1 cellular context compared by ENCODE assay signal in the genomic region with DNA sequence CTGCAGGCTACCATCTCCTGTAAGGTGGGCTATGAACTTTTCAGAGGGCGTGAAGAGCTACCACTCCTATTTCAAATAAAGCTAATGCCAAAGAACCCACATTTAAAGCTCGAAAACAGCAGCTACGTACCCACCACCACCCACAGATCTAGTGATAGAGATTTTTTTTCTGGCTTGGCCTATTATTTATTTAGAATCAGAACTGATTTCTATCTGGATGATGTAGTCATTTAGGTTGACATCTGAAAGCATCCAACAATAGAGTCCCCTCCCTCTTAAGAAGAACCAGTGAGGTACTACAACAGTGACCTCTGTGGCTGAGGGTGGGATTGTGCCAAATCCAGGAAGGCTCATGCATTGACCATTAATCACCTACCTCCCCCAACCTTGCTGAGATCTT.
TF ChIP-seq lines count a peak whose summit lies in the region.

No MANE protein-coding gene starts in this region.

TF ChIP-seq in GM23338, 12 proteins besides CTCF, POLR2A, EP300 and RAD21 (continued from another document):
- TF ChIP-seq, protein P1, sequence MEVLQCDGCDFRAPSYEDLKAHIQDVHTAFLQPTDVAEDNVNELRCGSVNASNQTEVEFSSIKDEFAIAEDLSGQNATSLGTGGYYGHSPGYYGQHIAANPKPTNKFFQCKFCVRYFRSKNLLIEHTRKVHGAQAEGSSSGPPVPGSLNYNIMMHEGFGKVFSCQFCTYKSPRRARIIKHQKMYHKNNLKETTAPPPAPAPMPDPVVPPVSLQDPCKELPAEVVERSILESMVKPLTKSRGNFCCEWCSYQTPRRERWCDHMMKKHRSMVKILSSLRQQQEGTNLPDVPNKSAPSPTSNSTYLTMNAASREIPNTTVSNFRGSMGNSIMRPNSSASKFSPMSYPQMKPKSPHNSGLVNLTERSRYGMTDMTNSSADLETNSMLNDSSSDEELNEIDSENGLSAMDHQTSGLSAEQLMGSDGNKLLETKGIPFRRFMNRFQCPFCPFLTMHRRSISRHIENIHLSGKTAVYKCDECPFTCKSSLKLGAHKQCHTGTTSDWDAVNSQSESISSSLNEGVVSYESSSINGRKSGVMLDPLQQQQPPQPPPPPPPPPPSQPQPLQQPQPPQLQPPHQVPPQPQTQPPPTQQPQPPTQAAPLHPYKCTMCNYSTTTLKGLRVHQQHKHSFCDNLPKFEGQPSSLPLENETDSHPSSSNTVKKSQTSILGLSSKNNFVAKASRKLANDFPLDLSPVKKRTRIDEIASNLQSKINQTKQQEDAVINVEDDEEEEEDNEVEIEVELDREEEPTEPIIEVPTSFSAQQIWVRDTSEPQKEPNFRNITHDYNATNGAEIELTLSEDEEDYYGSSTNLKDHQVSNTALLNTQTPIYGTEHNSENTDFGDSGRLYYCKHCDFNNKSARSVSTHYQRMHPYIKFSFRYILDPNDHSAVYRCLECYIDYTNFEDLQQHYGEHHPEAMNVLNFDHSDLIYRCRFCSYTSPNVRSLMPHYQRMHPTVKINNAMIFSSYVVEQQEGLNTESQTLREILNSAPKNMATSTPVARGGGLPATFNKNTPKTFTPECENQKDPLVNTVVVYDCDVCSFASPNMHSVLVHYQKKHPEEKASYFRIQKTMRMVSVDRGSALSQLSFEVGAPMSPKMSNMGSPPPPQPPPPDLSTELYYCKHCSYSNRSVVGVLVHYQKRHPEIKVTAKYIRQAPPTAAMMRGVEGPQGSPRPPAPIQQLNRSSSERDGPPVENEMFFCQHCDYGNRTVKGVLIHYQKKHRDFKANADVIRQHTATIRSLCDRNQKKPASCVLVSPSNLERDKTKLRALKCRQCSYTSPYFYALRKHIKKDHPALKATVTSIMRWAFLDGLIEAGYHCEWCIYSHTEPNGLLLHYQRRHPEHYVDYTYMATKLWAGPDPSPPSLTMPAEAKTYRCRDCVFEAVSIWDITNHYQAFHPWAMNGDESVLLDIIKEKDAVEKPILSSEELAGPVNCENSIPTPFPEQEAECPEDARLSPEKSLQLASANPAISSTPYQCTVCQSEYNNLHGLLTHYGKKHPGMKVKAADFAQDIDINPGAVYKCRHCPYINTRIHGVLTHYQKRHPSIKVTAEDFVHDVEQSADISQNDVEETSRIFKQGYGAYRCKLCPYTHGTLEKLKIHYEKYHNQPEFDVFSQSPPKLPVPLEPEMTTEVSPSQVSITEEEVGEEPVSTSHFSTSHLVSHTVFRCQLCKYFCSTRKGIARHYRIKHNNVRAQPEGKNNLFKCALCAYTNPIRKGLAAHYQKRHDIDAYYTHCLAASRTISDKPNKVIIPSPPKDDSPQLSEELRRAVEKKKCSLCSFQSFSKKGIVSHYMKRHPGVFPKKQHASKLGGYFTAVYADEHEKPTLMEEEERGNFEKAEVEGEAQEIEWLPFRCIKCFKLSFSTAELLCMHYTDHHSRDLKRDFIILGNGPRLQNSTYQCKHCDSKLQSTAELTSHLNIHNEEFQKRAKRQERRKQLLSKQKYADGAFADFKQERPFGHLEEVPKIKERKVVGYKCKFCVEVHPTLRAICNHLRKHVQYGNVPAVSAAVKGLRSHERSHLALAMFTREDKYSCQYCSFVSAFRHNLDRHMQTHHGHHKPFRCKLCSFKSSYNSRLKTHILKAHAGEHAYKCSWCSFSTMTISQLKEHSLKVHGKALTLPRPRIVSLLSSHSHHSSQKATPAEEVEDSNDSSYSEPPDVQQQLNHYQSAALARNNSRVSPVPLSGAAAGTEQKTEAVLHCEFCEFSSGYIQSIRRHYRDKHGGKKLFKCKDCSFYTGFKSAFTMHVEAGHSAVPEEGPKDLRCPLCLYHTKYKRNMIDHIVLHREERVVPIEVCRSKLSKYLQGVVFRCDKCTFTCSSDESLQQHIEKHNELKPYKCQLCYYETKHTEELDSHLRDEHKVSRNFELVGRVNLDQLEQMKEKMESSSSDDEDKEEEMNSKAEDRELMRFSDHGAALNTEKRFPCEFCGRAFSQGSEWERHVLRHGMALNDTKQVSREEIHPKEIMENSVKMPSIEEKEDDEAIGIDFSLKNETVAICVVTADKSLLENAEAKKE (CRISPR knock-in tag; IDR thresholded peaks at IDR 0.05): peak; percentile 3; the same call in 1 of the 2 replicates
TF ChIP-seq in GM23338: peak in this region for 1.
